13 cellular contexts compared by ENCODE assay signal in the genomic region with DNA sequence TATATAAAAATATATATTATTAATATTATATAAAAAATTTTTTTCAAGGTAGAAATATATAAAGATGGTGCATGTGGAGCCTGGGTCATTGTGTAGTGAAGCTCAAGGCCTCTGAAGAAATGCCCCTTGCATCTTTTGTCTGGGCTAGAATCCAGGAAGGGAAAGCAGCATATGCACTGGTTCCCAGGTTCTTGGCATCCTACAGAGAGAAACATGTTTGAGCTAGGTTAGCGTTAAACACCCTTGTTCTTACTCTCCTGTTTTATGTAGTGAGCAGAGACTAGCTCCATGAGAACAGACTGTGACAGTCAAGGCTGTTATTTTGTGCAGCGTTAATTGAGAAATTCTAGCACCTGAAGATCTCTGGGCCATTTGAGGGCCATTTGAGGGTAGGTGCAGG.
DNase-seq lines count a peak whose midpoint lies in the region; ATAC-seq and TF ChIP-seq lines count a peak whose summit lies in the region.
"Had no signal": no experiment of that assay in that cellular context is flagged by ENCODE, and none has a peak within 500 bp of the region (broad histone marks: within the 10 kb centered on the region; RNA-seq: fewer than 3 reads in every experiment).

No MANE protein-coding gene starts in this region.

- H3K4me3 ChIP-seq in GM23338, result no peak overlapping the region
- no peak overlapping the region for H3K4me3 ChIP-seq in mesendoderm (ENCODE audit: low read length)
- H3K4me3 ChIP-seq in PC-3 (ENCODE audit: low read length), result no peak overlapping the region

- H3K56ac ChIP-seq in mesendoderm (ENCODE audit: low read length), result no peak overlapping the region

- no peak overlapping the region for H4K5ac ChIP-seq in mesendoderm (ENCODE audit: low read length)

- H4K20me1 ChIP-seq in GM23338 (replicated peaks; ENCODE audit: insufficient read depth) (no peaks in the 10 kb centered on the region), PC-3 (ENCODE audit: low read length) (no peaks in the 10 kb centered on the region)

- H3K79me2 ChIP-seq in GM23338 (replicated peaks; ENCODE audit: insufficient read depth) (no peaks in the 10 kb centered on the region), mesendoderm (ENCODE audit: control insufficient read depth, insufficient read depth, low read length) (no peaks in the 10 kb centered on the region), PC-3 (ENCODE audit: low read length) (no peaks in the 10 kb centered on the region)

- no TSS peak for BruUV-seq in PC-3 (replicated peaks; lab: Mats Ljungman, UMichigan)

- no peak overlapping the region for H2BK120ac ChIP-seq in mesendoderm (ENCODE audit: low read depth, low read length)

- H3K36me3 ChIP-seq in GM23338 (ENCODE audit: insufficient read depth) (no peaks in the 10 kb centered on the region), mesendoderm (ENCODE audit: control insufficient read depth, insufficient read depth, low read length) (no peaks in the 10 kb centered on the region), PC-3 (ENCODE audit: low read depth, low read length) (no peaks in the 10 kb centered on the region)

- no peak overlapping the region for H3K9ac ChIP-seq in mesendoderm (ENCODE audit: low read length)
- H3K9ac ChIP-seq in PC-3 (ENCODE audit: low read length), result no peak overlapping the region

- no peak overlapping the region for H3K27ac Mint-ChIP-seq in GM23338
- H3K27ac Mint-ChIP-seq in natural killer cell treated with Interleukin-12 subunit alpha and Interleukin-12 subunit beta and Interleukin-15 and Interleukin-18, amount 100 ng/mL, for 72 hours, result no peak overlapping the region
- H3K27ac Mint-ChIP-seq: CD4-positive, alpha-beta memory T cell; H9 had no signal

- no peak overlapping the region for H3K4ac ChIP-seq in mesendoderm (ENCODE audit: low read depth, low read length)

- H3K4me1 ChIP-seq in GM23338 (ENCODE audit: insufficient read depth), result peaks cover 4% of the 10 kb centered on the region; the same call in 1 of the 2 replicates
- H3K4me1 ChIP-seq in mesendoderm (ENCODE audit: control insufficient read depth, low read depth, low read length), result no peaks in the 10 kb centered on the region
- no peaks in the 10 kb centered on the region for H3K4me1 ChIP-seq in PC-3 (ENCODE audit: insufficient read depth, low read length)

- no peak overlapping the region for H2BK5ac ChIP-seq in mesendoderm (ENCODE audit: low read length)

- no peak for ATAC-seq in GM23338
- no peak for ATAC-seq in natural killer cell treated with Interleukin-12 subunit alpha and Interleukin-12 subunit beta and Interleukin-15 and Interleukin-18, amount 100 ng/mL, for 72 hours
- no peak for ATAC-seq in PC-3
- ATAC-seq: HCT116 had no signal

- no peaks in the 10 kb centered on the region for H3K79me1 ChIP-seq in mesendoderm (ENCODE audit: low read length)

- no peaks in the 10 kb centered on the region for H3K9me3 ChIP-seq in PC-3 (ENCODE audit: low read length)

- no peak overlapping the region for H2BK15ac ChIP-seq in mesendoderm (replicated peaks; ENCODE audit: low read depth)

- no peaks in the 10 kb centered on the region for H3K9me2 ChIP-seq in GM23338 (ENCODE audit: insufficient read depth)
- H3K9me2 ChIP-seq in PC-3 (replicated peaks; ENCODE audit: low read length), result no peaks in the 10 kb centered on the region

- no peaks in the 10 kb centered on the region for H3K36me3 Mint-ChIP-seq in GM23338 (ENCODE audit: low read depth)
- peaks cover 4% of the 10 kb centered on the region for H3K36me3 Mint-ChIP-seq in natural killer cell treated with Interleukin-12 subunit alpha and Interleukin-12 subunit beta and Interleukin-15 and Interleukin-18, amount 100 ng/mL, for 72 hours
- H3K36me3 Mint-ChIP-seq: CD4-positive, alpha-beta memory T cell had no signal

- DNase-seq in GM23338 (ENCODE audit: low spot score), result no peak
- peak; percentile 65 for DNase-seq in cerebellar cortex (ENCODE audit: low spot score)
- peak; percentile 7 for DNase-seq in mesendoderm
- no peak for DNase-seq in natural killer cell treated with Interleukin-12 subunit alpha and Interleukin-12 subunit beta and Interleukin-15 and Interleukin-18, amount 100 ng/mL, for 72 hours (ENCODE audit: low spot score)
- no peak for DNase-seq in PC-3
- DNase-seq in NCI-H2196 (lab: John Stamatoyannopoulos, UW; ENCODE audit: unreplicated experiment), result no peak
- DNase-seq: Calu3; CD4-positive, alpha-beta memory T cell; COR-L47; DMS53; DMS79 treated with DMSO at 0.1 percent for 48 hours; H9 had no signal

- no peak overlapping the region for H2AK5ac ChIP-seq in mesendoderm (ENCODE audit: low read length)

- H3K23ac ChIP-seq in mesendoderm (ENCODE audit: low read length), result no peak overlapping the region

- H3K4me3 Mint-ChIP-seq in GM23338, result no peak overlapping the region
- no peak overlapping the region for H3K4me3 Mint-ChIP-seq in natural killer cell treated with Interleukin-12 subunit alpha and Interleukin-12 subunit beta and Interleukin-15 and Interleukin-18, amount 100 ng/mL, for 72 hours
- H3K4me3 Mint-ChIP-seq: CD4-positive, alpha-beta memory T cell; H9 had no signal

- H3F3A ChIP-seq in GM23338 (replicated peaks; ENCODE audit: low read depth) (no peaks in the 10 kb centered on the region), PC-3 (ENCODE audit: low read length, unreplicated experiment) (no peaks in the 10 kb centered on the region)

- intact Hi-C loops in PC-3 (cut with micrococcal nuclease), result no loop called here

- no peak overlapping the region for H4K8ac ChIP-seq in mesendoderm (ENCODE audit: low read depth, low read length)

- H3K27me3 ChIP-seq in GM23338 (ENCODE audit: insufficient read depth) (no peaks in the 10 kb centered on the region), mesendoderm (ENCODE audit: insufficient read depth, low read length, poor library complexity) (no peaks in the 10 kb centered on the region), PC-3 (ENCODE audit: low read length) (no peaks in the 10 kb centered on the region)

- no peak overlapping the region for H3K18ac ChIP-seq in mesendoderm (ENCODE audit: low read length)

- CTCF ChIA-PET in PC-3 (lab: Charles Lee), result no interaction called here

- peaks cover 7% of the 10 kb centered on the region; the same call in 2 of the 3 replicates for H3K4me1 Mint-ChIP-seq in GM23338
- no peaks in the 10 kb centered on the region for H3K4me1 Mint-ChIP-seq in natural killer cell treated with Interleukin-12 subunit alpha and Interleukin-12 subunit beta and Interleukin-15 and Interleukin-18, amount 100 ng/mL, for 72 hours (ENCODE audit: low read depth in 2 of 2)
- H3K4me1 Mint-ChIP-seq: CD4-positive, alpha-beta memory T cell had no signal

- H2AFZ ChIP-seq in GM23338 (0 out of 2 replicates have a peak overlapping the region, but pooled peaks have one; percentile 18), PC-3 (ENCODE audit: low read length) (no peak overlapping the region)

- H3K9me3 Mint-ChIP-seq in GM23338, result no peaks in the 10 kb centered on the region
- H3K9me3 Mint-ChIP-seq in natural killer cell treated with Interleukin-12 subunit alpha and Interleukin-12 subunit beta and Interleukin-15 and Interleukin-18, amount 100 ng/mL, for 72 hours, result peaks cover 25% of the 10 kb centered on the region
- H3K9me3 Mint-ChIP-seq: H9 had no signal

- H3K27ac ChIP-seq in GM23338 (ENCODE audit: low read depth) (no peak overlapping the region), mesendoderm (ENCODE audit: low read depth, low read length) (no peak overlapping the region), PC-3 (ENCODE audit: low read length) (no peak overlapping the region)

- H3K27me3 Mint-ChIP-seq in GM23338 (ENCODE audit: insufficient read depth, low read depth, poor library complexity), result no peaks in the 10 kb centered on the region
- H3K27me3 Mint-ChIP-seq in natural killer cell treated with Interleukin-12 subunit alpha and Interleukin-12 subunit beta and Interleukin-15 and Interleukin-18, amount 100 ng/mL, for 72 hours, result no peaks in the 10 kb centered on the region
- H3K27me3 Mint-ChIP-seq: CD4-positive, alpha-beta memory T cell had no signal

- WGBS in mesendoderm (ENCODE audit: extremely low coverage, insufficient coverage, low lambda C conversion rate), result no CpG with 5 or more reads among the region's 2 CpGs

- H3K4me2 ChIP-seq in GM23338 (no peak overlapping the region), mesendoderm (ENCODE audit: low read length) (no peak overlapping the region), PC-3 (ENCODE audit: low read length) (no peak overlapping the region)

- TF ChIP-seq CTCF in GM23338 (conservative IDR thresholded peaks at IDR 0.05; ENCODE audit: low read depth in 2 of 2) (no peak), PC-3 (conservative IDR thresholded peaks at IDR 0.05; ENCODE audit: low read depth, low read length) (no peak)

- POLR2A ChIA-PET in PC-3 (lab: Charles Lee; ENCODE audit: unreplicated experiment), result no interaction called here

TF ChIP-seq in GM23338, 12 proteins besides CTCF, POLR2A, EP300 and RAD21:
- TF ChIP-seq ZNF331 (CRISPR knock-in tag; IDR thresholded peaks at IDR 0.05; ENCODE audit: low read depth) (no peak), POLR2AphosphoS5 (IDR thresholded peaks at IDR 0.05; ENCODE audit: low read depth) (no peak)

Comparison
In these comparisons a context has a peak if more than half of its experiments do, and no peak if none do; other contexts are left out.
1. DNase-seq: peak in cerebellar cortex (single experiment) and mesendoderm (single experiment); none in GM23338 (single experiment), natural killer cell treated with Interleukin-12 subunit alpha and Interleukin-12 subunit beta and Interleukin-15 and Interleukin-18, amount 100 ng/mL, for 72 hours (single experiment), PC-3 (single experiment) and NCI-H2196 (single experiment).